In the genomic region with DNA sequence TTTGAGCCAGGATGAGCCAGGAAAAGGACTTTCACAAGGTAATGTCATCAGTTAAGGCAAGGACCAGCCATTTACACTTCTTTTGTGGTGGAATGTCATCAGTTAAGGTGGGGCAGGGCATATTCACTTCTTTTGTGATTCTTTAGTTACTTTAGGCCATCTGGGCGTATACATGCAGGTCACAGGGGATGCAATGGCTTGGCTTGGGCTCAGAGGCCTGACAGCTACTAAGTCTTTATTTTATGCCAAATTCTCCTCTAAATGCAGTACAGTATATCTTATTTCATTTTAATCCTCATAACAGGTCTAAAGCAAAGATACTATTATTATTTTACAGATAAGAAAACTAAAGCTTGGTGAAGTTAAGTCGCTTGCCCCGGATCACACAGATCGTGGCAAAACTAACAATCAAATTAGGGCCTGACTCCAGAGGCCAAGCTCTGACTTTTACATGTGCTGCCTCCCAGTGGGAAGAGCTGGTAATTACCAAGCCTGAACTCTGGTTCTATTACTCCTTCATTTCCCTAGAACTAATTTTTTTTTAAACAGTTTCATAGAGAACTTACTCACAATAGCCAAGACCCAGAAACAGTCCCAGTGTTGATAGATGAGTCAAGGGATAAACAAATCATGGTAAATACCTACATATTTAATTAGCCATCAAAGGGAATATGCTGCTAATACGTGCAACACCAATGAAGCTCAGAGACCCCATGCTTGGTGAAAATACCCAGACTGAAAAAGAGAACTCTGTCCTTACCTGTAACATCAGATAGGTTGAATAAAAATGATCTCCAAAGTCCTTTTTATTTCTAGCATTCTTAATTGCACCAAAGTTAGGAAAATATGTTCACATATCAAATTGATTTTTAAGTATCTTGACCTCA, we compare ENCODE assay signal across 1 cellular context.
A peak's percentile ranks its signal among the peaks of the same experiment; 100 is the strongest.
TF ChIP-seq lines count a peak whose summit lies in the region.

No MANE protein-coding gene starts in this region.

TF ChIP-seq in GM12878, 131 proteins besides CTCF, POLR2A, EP300 and RAD21 (continued from another document):
- TF ChIP-seq, protein P1, sequence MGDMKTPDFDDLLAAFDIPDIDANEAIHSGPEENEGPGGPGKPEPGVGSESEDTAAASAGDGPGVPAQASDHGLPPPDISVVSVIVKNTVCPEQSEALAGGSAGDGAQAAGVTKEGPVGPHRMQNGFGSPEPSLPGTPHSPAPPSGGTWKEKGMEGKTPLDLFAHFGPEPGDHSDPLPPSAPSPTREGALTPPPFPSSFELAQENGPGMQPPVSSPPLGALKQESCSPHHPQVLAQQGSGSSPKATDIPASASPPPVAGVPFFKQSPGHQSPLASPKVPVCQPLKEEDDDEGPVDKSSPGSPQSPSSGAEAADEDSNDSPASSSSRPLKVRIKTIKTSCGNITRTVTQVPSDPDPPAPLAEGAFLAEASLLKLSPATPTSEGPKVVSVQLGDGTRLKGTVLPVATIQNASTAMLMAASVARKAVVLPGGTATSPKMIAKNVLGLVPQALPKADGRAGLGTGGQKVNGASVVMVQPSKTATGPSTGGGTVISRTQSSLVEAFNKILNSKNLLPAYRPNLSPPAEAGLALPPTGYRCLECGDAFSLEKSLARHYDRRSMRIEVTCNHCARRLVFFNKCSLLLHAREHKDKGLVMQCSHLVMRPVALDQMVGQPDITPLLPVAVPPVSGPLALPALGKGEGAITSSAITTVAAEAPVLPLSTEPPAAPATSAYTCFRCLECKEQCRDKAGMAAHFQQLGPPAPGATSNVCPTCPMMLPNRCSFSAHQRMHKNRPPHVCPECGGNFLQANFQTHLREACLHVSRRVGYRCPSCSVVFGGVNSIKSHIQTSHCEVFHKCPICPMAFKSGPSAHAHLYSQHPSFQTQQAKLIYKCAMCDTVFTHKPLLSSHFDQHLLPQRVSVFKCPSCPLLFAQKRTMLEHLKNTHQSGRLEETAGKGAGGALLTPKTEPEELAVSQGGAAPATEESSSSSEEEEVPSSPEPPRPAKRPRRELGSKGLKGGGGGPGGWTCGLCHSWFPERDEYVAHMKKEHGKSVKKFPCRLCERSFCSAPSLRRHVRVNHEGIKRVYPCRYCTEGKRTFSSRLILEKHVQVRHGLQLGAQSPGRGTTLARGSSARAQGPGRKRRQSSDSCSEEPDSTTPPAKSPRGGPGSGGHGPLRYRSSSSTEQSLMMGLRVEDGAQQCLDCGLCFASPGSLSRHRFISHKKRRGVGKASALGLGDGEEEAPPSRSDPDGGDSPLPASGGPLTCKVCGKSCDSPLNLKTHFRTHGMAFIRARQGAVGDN (IDR thresholded peaks at IDR 0.05): no peak
- TF ChIP-seq ZNF217 (IDR thresholded peaks at IDR 0.05): no peak
- TF ChIP-seq ESRRA (IDR thresholded peaks at IDR 0.05; ENCODE audit: low read length): no peak
- TF ChIP-seq BHLHE40 (IDR thresholded peaks at IDR 0.05; ENCODE audit: borderline replicate concordance in 1 of 2, low read depth in 2 of 2, low read length in 1 of 2): 0 out of 4 replicates have a peak, but pooled peaks of 1 of the 2 experiments have one; percentile 29
- TF ChIP-seq YY1 (IDR thresholded peaks at IDR 0.05; ENCODE audit: low read depth, low read length): peak; percentile 38; the same call in 1 of the 2 replicates
- TF ChIP-seq MEF2B (IDR thresholded peaks at IDR 0.05; ENCODE audit: partially characterized antibody, poor library complexity, severe bottlenecking): no peak
